ENCODE assay signal across 8 cellular contexts in the genomic region with DNA sequence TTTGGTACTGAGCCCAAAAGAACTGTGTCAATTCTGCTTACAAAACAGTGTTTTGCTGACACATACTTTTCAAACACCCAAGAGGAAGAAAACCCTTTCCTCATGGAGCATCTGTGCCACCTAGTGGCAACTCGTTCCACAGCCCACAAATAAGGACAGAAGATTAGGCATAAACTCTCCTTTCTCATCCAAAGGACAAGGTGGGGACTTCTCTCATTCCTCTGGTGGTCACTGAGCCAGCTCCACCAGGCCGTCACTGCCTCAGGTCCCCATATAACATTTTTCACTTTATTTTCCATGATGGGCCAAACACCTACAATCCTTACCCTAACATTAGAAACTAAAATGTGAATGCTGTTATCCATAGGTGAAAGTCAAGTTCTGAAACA.
DNase-seq lines count a peak whose midpoint lies in the region; ATAC-seq and TF ChIP-seq lines count a peak whose summit lies in the region.

No MANE protein-coding gene starts in this region.

- no peak for ATAC-seq in HG03521 (IDR thresholded peaks at IDR 0.05; ENCODE audit: unreplicated experiment)

- 8 to 10% methylated on average over 2 of the region's 2 CpGs for WGBS in thyroid gland, 2 donors

- no peak overlapping the region for H3K27ac Mint-ChIP-seq in activated naive CD4-positive, alpha-beta T cell treated with anti-CD3 and anti-CD28 coated beads, Interleukin-2, amount 10 ng/mL, durations not matched to agents 7 days and 5 days

- H3K4me3 ChIP-seq in Loucy (ENCODE audit: low read length, poor library complexity, severe bottlenecking) = no peak overlapping the region
- no peak overlapping the region for H3K4me3 ChIP-seq in SJSA1
- H3K4me3 ChIP-seq in osteoblast (ENCODE audit: insufficient read depth, low read length) = no peak overlapping the region
- no peak overlapping the region for H3K4me3 ChIP-seq in thyroid gland (replicated peaks in 1 of 3)

- H3K27ac ChIP-seq in SJSA1 = no peak overlapping the region
- H3K27ac ChIP-seq in osteoblast (ENCODE audit: low read depth, low read length) = peak overlapping the region; percentile 31
- H3K27ac ChIP-seq in thyroid gland = peak overlapping the region in 2 of 3 donors; percentile 7 to 34

- H2AFZ ChIP-seq in Loucy (ENCODE audit: low read length) = no peak overlapping the region
- no peak overlapping the region for H2AFZ ChIP-seq in osteoblast (ENCODE audit: low read length)

- H3K4me3 Mint-ChIP-seq in activated naive CD4-positive, alpha-beta T cell treated with anti-CD3 and anti-CD28 coated beads, Interleukin-2, amount 10 ng/mL, durations not matched to agents 7 days and 5 days = no peak overlapping the region

- no peaks in the 10 kb centered on the region for H4K20me1 ChIP-seq in Loucy (ENCODE audit: insufficient read depth, low read length, poor library complexity, severe bottlenecking)
- peaks cover 8% of the 10 kb centered on the region for H4K20me1 ChIP-seq in osteoblast (ENCODE audit: insufficient read depth, low read length)

- DNase-seq in DMS53 treated with DMSO at 0.1 percent for 48 hours (lab: John Stamatoyannopoulos, UW; ENCODE audit: unreplicated experiment) (peak; percentile 73), SJSA1 (ENCODE audit: low read depth in 1 of 2, low spot score in 2 of 2) (peak; percentile 71 to 76), glomerular endothelial cell (ENCODE audit: extremely low read depth, low read depth, low spot score) (peak; percentile 62), osteoblast (ENCODE audit: insufficient read length, low spot score, missing footprints) (peak; percentile 77), thyroid gland (peak; percentile 85 to 87)
- peak; percentile 87 for DNase-seq in activated naive CD4-positive, alpha-beta T cell treated with anti-CD3 and anti-CD28 coated beads, Interleukin-2, amount 10 ng/mL, durations not matched to agents 7 days and 5 days

- intact Hi-C loops in thyroid gland (cut with DNase I) = loop anchor here (10.0 kb wide), 1 partner anchor 210 kb away; no protein-coding TSS in a partner anchor

- H3K4me1 ChIP-seq in Loucy (ENCODE audit: insufficient read depth, low read length, poor library complexity, severe bottlenecking) = peaks cover 6% of the 10 kb centered on the region
- H3K4me1 ChIP-seq in SJSA1 (replicated peaks) = peaks cover 28% of the 10 kb centered on the region
- H3K4me1 ChIP-seq in osteoblast (ENCODE audit: insufficient read depth, low read length) = peaks cover 9% of the 10 kb centered on the region
- H3K4me1 ChIP-seq in thyroid gland = peaks cover 17 to 25% of the 10 kb centered on the region in 2 donors

- CTCF ChIA-PET in activated naive CD4-positive, alpha-beta T cell treated with anti-CD3 and anti-CD28 coated beads, Interleukin-2, amount 10 ng/mL, durations not matched to agents 7 days and 5 days (lab: Charles Lee) = interaction anchor here (1.3 to 7.5 kb wide), 8 partner anchors 10 to 464 kb away, joined by 3 to 63 read pairs (median 22); no protein-coding TSS in a partner anchor

- H3K36me3 ChIP-seq in Loucy (ENCODE audit: insufficient read depth, low read length) = peaks cover 49% of the 10 kb centered on the region; the same call in 1 of the 2 replicates
- H3K36me3 ChIP-seq in SJSA1 = peaks cover 70% of the 10 kb centered on the region
- peaks cover 58% of the 10 kb centered on the region for H3K36me3 ChIP-seq in osteoblast (ENCODE audit: insufficient read depth, low read length)
- peaks cover 3 to 6% of the 10 kb centered on the region in 2 donors for H3K36me3 ChIP-seq in thyroid gland

- H3K79me2 ChIP-seq in Loucy (ENCODE audit: insufficient read depth, low read length) (peaks cover 5% of the 10 kb centered on the region; the same call in 1 of the 2 replicates), osteoblast (ENCODE audit: insufficient read depth, low read length) (peaks cover 14% of the 10 kb centered on the region)

- no peaks in the 10 kb centered on the region for H3K27me3 ChIP-seq in Loucy (ENCODE audit: insufficient read depth, low read length, poor library complexity, severe bottlenecking)
- H3K27me3 ChIP-seq in SJSA1 (replicated peaks) = no peaks in the 10 kb centered on the region
- H3K27me3 ChIP-seq in osteoblast (ENCODE audit: insufficient read depth, low read length) = no peaks in the 10 kb centered on the region
- no peaks in the 10 kb centered on the region for H3K27me3 ChIP-seq in thyroid gland

- H3K36me3 Mint-ChIP-seq in activated naive CD4-positive, alpha-beta T cell treated with anti-CD3 and anti-CD28 coated beads, Interleukin-2, amount 10 ng/mL, durations not matched to agents 7 days and 5 days = peaks cover 41% of the 10 kb centered on the region

- H3K9ac ChIP-seq in Loucy (ENCODE audit: low read depth, low read length, poor library complexity, severe bottlenecking) = no peak overlapping the region

- no peaks in the 10 kb centered on the region for H3F3A ChIP-seq in Loucy (ENCODE audit: low read depth)

- no peaks in the 10 kb centered on the region for H3K9me2 ChIP-seq in Loucy (replicated peaks; ENCODE audit: low read depth, low read length)

- TF ChIP-seq POLR2A in thyroid gland (IDR thresholded peaks at IDR 0.05) = no peak

- H3K27me3 Mint-ChIP-seq in activated naive CD4-positive, alpha-beta T cell treated with anti-CD3 and anti-CD28 coated beads, Interleukin-2, amount 10 ng/mL, durations not matched to agents 7 days and 5 days = no peaks in the 10 kb centered on the region

- H3K4me1 Mint-ChIP-seq in activated naive CD4-positive, alpha-beta T cell treated with anti-CD3 and anti-CD28 coated beads, Interleukin-2, amount 10 ng/mL, durations not matched to agents 7 days and 5 days = peaks cover 36% of the 10 kb centered on the region

- no peak overlapping the region for H3K4me2 ChIP-seq in Loucy (ENCODE audit: low read depth, low read length, poor library complexity, severe bottlenecking)
- peak overlapping the region; percentile 52 for H3K4me2 ChIP-seq in osteoblast (ENCODE audit: insufficient read depth, low read length)

- H3K9me3 ChIP-seq in Loucy (ENCODE audit: insufficient read depth, low read depth, low read length) = no peaks in the 10 kb centered on the region
- no peaks in the 10 kb centered on the region for H3K9me3 ChIP-seq in SJSA1 (replicated peaks)
- H3K9me3 ChIP-seq in osteoblast (ENCODE audit: low read depth, low read length) = no peaks in the 10 kb centered on the region
- H3K9me3 ChIP-seq in thyroid gland = no peaks in the 10 kb centered on the region

- TF ChIP-seq CTCF in Loucy (conservative IDR thresholded peaks at IDR 0.05; ENCODE audit: low read length) (peak; percentile 94), osteoblast (IDR thresholded peaks at IDR 0.05; ENCODE audit: extremely low read depth, low read depth, low read length) (peak; percentile 96), thyroid gland (IDR thresholded peaks at IDR 0.05) (peak; percentile 65 to 98 (median 92))

- no peaks in the 10 kb centered on the region for H3K9me3 Mint-ChIP-seq in activated naive CD4-positive, alpha-beta T cell treated with anti-CD3 and anti-CD28 coated beads, Interleukin-2, amount 10 ng/mL, durations not matched to agents 7 days and 5 days
